Comparison of ENCODE assay signal across 8 cellular contexts in the genomic region with DNA sequence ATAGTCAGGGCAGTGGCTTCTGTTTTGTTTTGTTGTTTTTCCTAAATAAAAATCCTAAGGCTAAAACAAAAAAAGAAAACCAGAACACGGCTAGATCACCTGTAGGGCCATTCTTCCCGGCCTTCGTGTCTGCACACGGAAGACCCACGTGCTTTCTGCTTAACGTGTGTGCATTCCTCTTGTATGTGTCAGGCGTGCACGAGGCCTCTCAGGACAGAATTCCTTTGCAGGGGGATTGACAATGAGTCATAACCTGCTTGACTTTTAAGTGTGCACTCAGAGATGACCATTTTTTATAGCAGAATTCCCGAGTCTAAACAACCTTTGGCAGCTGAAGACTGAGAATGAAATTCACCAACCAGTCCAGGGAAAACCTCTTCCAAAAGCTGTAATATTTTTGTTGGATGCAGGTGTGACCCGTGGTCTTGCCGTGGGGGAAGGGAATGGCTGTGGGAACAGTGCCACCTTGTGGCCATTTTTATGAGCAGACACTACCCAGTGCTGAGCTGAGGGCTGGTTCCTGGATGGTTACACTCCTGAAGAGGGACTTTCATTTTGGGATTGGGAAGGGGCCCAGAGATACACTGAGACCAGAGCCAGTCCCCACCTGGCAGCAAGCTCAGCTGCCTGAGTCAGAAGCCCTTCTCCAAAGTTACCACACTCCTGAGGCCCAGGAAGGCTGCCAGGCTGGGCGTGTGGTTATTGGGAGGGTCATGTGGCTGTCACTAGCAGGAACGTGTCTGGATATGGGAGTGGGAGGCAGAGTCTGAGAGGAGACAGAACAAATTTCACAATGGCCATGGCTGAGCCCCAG. TPM values are rescaled to one million over a fixed set of nuclear protein-coding genes. Genes with fewer than 3 reads are reported as not detected.
DNase-seq lines count a peak whose midpoint lies in the region; ATAC-seq and TF ChIP-seq lines count a peak whose summit lies in the region.

No MANE protein-coding gene starts in this region.

- DNase-seq in Caki2 (ENCODE audit: low read depth) = peak; percentile 96
- peak; percentile 89 for DNase-seq in MG63
- peak; percentile 82 to 90 for DNase-seq in SW 1271 (lab: John Stamatoyannopoulos, UW)
- DNase-seq in amygdala (lab: John Stamatoyannopoulos, UW) = peak in 47 of 56 donors; percentile 12 to 87 (median 54)
- DNase-seq in left ventricle myocardium inferior = peak; percentile 72
- peak; percentile 61 for DNase-seq in putamen (ENCODE audit: low spot score)

- H3K27ac ChIP-seq in left ventricle myocardium inferior (replicated peaks) = peak overlapping the region; percentile 78

- intact Hi-C loops in left ventricle myocardium inferior (cut with micrococcal nuclease) = loop anchor here (5.0 kb wide), 1 partner anchor 112 kb away; no protein-coding TSS in a partner anchor

- H3K9me3 ChIP-seq in MG63 = peaks cover 8% of the 10 kb centered on the region
- H3K9me3 ChIP-seq in left ventricle myocardium inferior (replicated peaks) = no peaks in the 10 kb centered on the region

- H3K36me3 ChIP-seq in MG63 (peaks cover 5% of the 10 kb centered on the region), left ventricle myocardium inferior (no peaks in the 10 kb centered on the region)

- in situ Hi-C loops in Caki2 (cut with HindIII; ENCODE audit: low pct_unique_long_range_greater_than_20kb, low sequenced_read_pairs) = no loop called here

- peak; percentile 94 for TF ChIP-seq CTCF in left ventricle myocardium inferior (IDR thresholded peaks at IDR 0.05; ENCODE audit: borderline replicate concordance)

- ATAC-seq in GM21526 (IDR thresholded peaks at IDR 0.05; ENCODE audit: low FRiP score, unreplicated experiment) = peak; percentile 72
- ATAC-seq in HG02588 (IDR thresholded peaks at IDR 0.05; ENCODE audit: unreplicated experiment) = no peak

- H3K27me3 ChIP-seq in MG63 (no peaks in the 10 kb centered on the region), left ventricle myocardium inferior (ENCODE audit: low read depth) (no peaks in the 10 kb centered on the region)

- H3K4me3 ChIP-seq in MG63 = no peak overlapping the region
- peak overlapping the region; percentile 22 for H3K4me3 ChIP-seq in left ventricle myocardium inferior

- H3K4me1 ChIP-seq in left ventricle myocardium inferior = peaks cover 24% of the 10 kb centered on the region

RNA-seq across cellular contexts. Expression of a gene that starts 35.7 kb away (rescaled TPM):
- 54.2 and 67.3 TPM in 2 replicates for total RNA-seq in Caki2 (2014; rRNA removed; shearing (Covaris generic); ENCODE audit: low replicate concordance)
- total RNA-seq in MG63 (2014; rRNA removed; shearing (Covaris generic); ENCODE audit: low replicate concordance) = 228 and 269 TPM in 2 replicates
- 769 TPM for total RNA-seq in left ventricle myocardium inferior
